8 cellular contexts compared by ENCODE assay signal in genomic region chr3:184230081-184230602, GRCh38. TPM values are rescaled to one million over a fixed set of nuclear protein-coding genes. Genes with fewer than 3 reads are reported as not detected.
DNase-seq lines count a peak whose midpoint lies in the region; ATAC-seq and TF ChIP-seq lines count a peak whose summit lies in the region.
"Had no signal": no experiment of that assay in that cellular context is flagged by ENCODE, and none has a peak within 500 bp of the region (broad histone marks: within the 10 kb centered on the region; RNA-seq: fewer than 3 reads in every experiment).

No MANE protein-coding gene starts in this region.

- TF ChIP-seq POLR2A in esophagus squamous epithelium (IDR thresholded peaks at IDR 0.05) (no peak), gastrocnemius medialis (IDR thresholded peaks at IDR 0.05) (no peak)

- TF ChIP-seq CTCF in esophagus squamous epithelium (IDR thresholded peaks at IDR 0.05) = no peak
- no peak for TF ChIP-seq CTCF in gastrocnemius medialis (IDR thresholded peaks at IDR 0.05 in 4 of 5, conservative IDR thresholded peaks at IDR 0.05 in 1 of 5)

- H3K27ac ChIP-seq in esophagus squamous epithelium (no peak overlapping the region), gastrocnemius medialis (no peak overlapping the region)

- ATAC-seq in gastrocnemius medialis = no peak
- no peak for ATAC-seq in GM18870 (IDR thresholded peaks at IDR 0.05; ENCODE audit: unreplicated experiment)

- intact Hi-C loops in esophagus squamous epithelium (cut with DNase I) = no loop called here
- intact Hi-C loops in gastrocnemius medialis (cut with DNase I; ENCODE audit: low total_unique reads) = no loop called here

- in situ Hi-C loops in gastrocnemius medialis (cut with MboI; ENCODE audit: low sequenced_read_pairs in 4 of 4) = loop anchor here in 2 of 4 donors (25.0 kb wide), 2 partner anchors 93 to 343 kb away; partner anchors contain the start of genes EIF2B5 (in 1 of the 2) and PARL (in 1 of the 2)
- in situ Hi-C loops in G401 (cut with HindIII; ENCODE audit: low sequenced_read_pairs) = no loop called here

- H3K4me3 ChIP-seq in esophagus squamous epithelium = peak overlapping the region; percentile 27 to 67 (median 46)
- peak overlapping the region; percentile 29 to 60 (median 52) for H3K4me3 ChIP-seq in gastrocnemius medialis

- H3K9me3 ChIP-seq in esophagus squamous epithelium (no peaks in the 10 kb centered on the region), gastrocnemius medialis (no peaks in the 10 kb centered on the region)

- H3K36me3 ChIP-seq in esophagus squamous epithelium (no peaks in the 10 kb centered on the region), gastrocnemius medialis (no peaks in the 10 kb centered on the region)

- DNase-seq in GM19238 (ENCODE audit: insufficient read length, low spot score) (peak; percentile 58), NCI-H526 (lab: John Stamatoyannopoulos, UW) (peak; percentile 30 to 81), esophagus squamous epithelium (lab: John Stamatoyannopoulos, UW) (no peak), gastrocnemius medialis (no peak), G401 (ENCODE audit: low spot score) (no peak), kidney tubule cell (ENCODE audit: low spot score) (no peak)

- H3K4me1 ChIP-seq in esophagus squamous epithelium = peaks cover 9 to 36% (median 21%) of the 10 kb centered on the region in 3 donors
- H3K4me1 ChIP-seq in gastrocnemius medialis = peaks cover 4 to 9% of the 10 kb centered on the region in 2 donors

- H3K27me3 ChIP-seq in esophagus squamous epithelium (peaks cover 12 to 99% (median 13%) of the 10 kb centered on the region in 4 donors), gastrocnemius medialis (peaks cover 33 to 45% (median 36%) of the 10 kb centered on the region in 3 donors)

- no CpG with 5 or more reads among the region's 61 CpGs for WGBS in esophagus squamous epithelium, 2 donors

RNA-seq across cellular contexts. Expression of gene VWA5B2, which starts 0.8 kb away (rescaled TPM):
- total RNA-seq in esophagus squamous epithelium (under 1 TPM in 1 of 4 donors, not detected in 3; 0.22 TPM), gastrocnemius medialis (not detected)
- 0.20 and 0.43 TPM in 2 replicates for total RNA-seq in G401 (2014; rRNA removed; shearing (Covaris generic))
- total RNA-seq: HFFc6 had no signal

RNA-seq across cellular contexts. Expression of gene ALG3, which starts 18.6 kb away (rescaled TPM):
- total RNA-seq in esophagus squamous epithelium (10 to 100 TPM; 45.8 to 63.9 (median 54.6) TPM), gastrocnemius medialis (10 to 100 TPM; 35.0 to 58.1 (median 50.1) TPM)
- 24.8 and 32.4 TPM in 2 replicates for total RNA-seq in G401 (2014; rRNA removed; shearing (Covaris generic))

RNA-seq across cellular contexts. Expression of gene EEF1AKMT4, which starts 19.3 kb away (rescaled TPM):
- total RNA-seq in esophagus squamous epithelium (10 to 100 TPM in 2 of 4 donors, 1 to 10 TPM in 2; 8.1 to 13.4 (median 10.3) TPM), gastrocnemius medialis (10 to 100 TPM in 2 of 4 donors, 1 to 10 TPM in 2; 5.7 to 14.6 (median 8.5) TPM)
- 18.8 and 23.3 TPM in 2 replicates for total RNA-seq in G401 (2014; rRNA removed; shearing (Covaris generic))

RNA-seq across cellular contexts. Expression of gene CAMK2N2, which starts 31.2 kb away (rescaled TPM):
- total RNA-seq in esophagus squamous epithelium (not detected), gastrocnemius medialis (not detected)
- 0.25 and 0.37 TPM in 2 replicates for total RNA-seq in G401 (2014; rRNA removed; shearing (Covaris generic))

RNA-seq across cellular contexts. Expression of gene ABCF3, which starts 44.1 kb away (rescaled TPM):
- total RNA-seq in esophagus squamous epithelium (10 to 100 TPM; 31.4 to 63.1 (median 40.5) TPM), gastrocnemius medialis (10 to 100 TPM; 52.6 to 96.4 (median 63.2) TPM)
- 47.0 and 63.5 TPM in 2 replicates for total RNA-seq in G401 (2014; rRNA removed; shearing (Covaris generic))

Comparison
In these comparisons a context has a peak if more than half of its experiments do, and no peak if none do; other contexts are left out.
1. DNase-seq: peak in GM19238 (single experiment) and NCI-H526 (2 of 2); none in esophagus squamous epithelium (single experiment), gastrocnemius medialis (0 of 2), G401 (single experiment) and kidney tubule cell (single experiment).